ENCODE assay signal across 23 cellular contexts in genomic region chr10:77782328-77783061, GRCh38.
DNase-seq lines count a peak whose midpoint lies in the region; ATAC-seq, FAIRE-seq and TF ChIP-seq lines count a peak whose summit lies in the region.
"Had no signal": no experiment of that assay in that cellular context is flagged by ENCODE, and none has a peak within 500 bp of the region (broad histone marks: within the 10 kb centered on the region; RNA-seq: fewer than 3 reads in every experiment).

No MANE protein-coding gene starts in this region.

- H3K36me3 Mint-ChIP-seq in astrocyte (ENCODE audit: low read depth, unreplicated experiment) (peaks cover 47% of the 10 kb centered on the region), progenitor cell of endocrine pancreas (ENCODE audit: insufficient read depth) (peaks cover 46% of the 10 kb centered on the region)
- H3K36me3 Mint-ChIP-seq: CD4-positive, CD25-positive, alpha-beta regulatory T cell had no signal

- H3K4me3 Mint-ChIP-seq in astrocyte (ENCODE audit: unreplicated experiment): no peak overlapping the region
- no peak overlapping the region for H3K4me3 Mint-ChIP-seq in progenitor cell of endocrine pancreas (ENCODE audit: low read depth)
- H3K4me3 Mint-ChIP-seq: CD4-positive, CD25-positive, alpha-beta regulatory T cell had no signal

- H3K9me3 Mint-ChIP-seq in astrocyte (ENCODE audit: unreplicated experiment) (peaks cover 6% of the 10 kb centered on the region), progenitor cell of endocrine pancreas (ENCODE audit: low read depth) (peaks cover 5% of the 10 kb centered on the region)

- H3K27me3 ChIP-seq in astrocyte (ENCODE audit: insufficient read depth, low read length): no peaks in the 10 kb centered on the region
- H3K27me3 ChIP-seq in foreskin keratinocyte: no peaks in the 10 kb centered on the region
- H3K27me3 ChIP-seq in H7 (ENCODE audit: control insufficient read depth, insufficient read depth, low read length): no peaks in the 10 kb centered on the region
- H3K27me3 ChIP-seq: BE2C had no signal

- H3K9me3 ChIP-seq in astrocyte (ENCODE audit: insufficient read depth, low read depth, low read length): peaks cover 2% of the 10 kb centered on the region
- H3K9me3 ChIP-seq: BE2C had no signal

- no peak overlapping the region for H3K27ac ChIP-seq in astrocyte (ENCODE audit: low read depth, low read length)
- no peak overlapping the region for H3K27ac ChIP-seq in foreskin keratinocyte
- H3K27ac ChIP-seq: PC-9, RWPE1 had no signal

- TF ChIP-seq POLR2A in GM12892 (IDR thresholded peaks at IDR 0.05; ENCODE audit: low read depth, low read length): no peak

- H3K4me1 ChIP-seq in astrocyte (ENCODE audit: insufficient read depth, low read length) (peaks cover 18% of the 10 kb centered on the region), foreskin keratinocyte (no peaks in the 10 kb centered on the region)
- H3K4me1 ChIP-seq: BE2C had no signal

- FAIRE-seq in GM12892 (lab: Jason Lieb, UNC) (peak; percentile 33), astrocyte (lab: Jason Lieb, UNC) (peak; percentile 5)
- FAIRE-seq: A204.1, H1 had no signal

- H3K4me2 ChIP-seq in astrocyte (ENCODE audit: low read length): no peak overlapping the region
- H3K4me2 ChIP-seq: PC-9 had no signal

- H3K4me1 Mint-ChIP-seq in astrocyte (ENCODE audit: low read depth, unreplicated experiment): peaks cover 19% of the 10 kb centered on the region
- H3K4me1 Mint-ChIP-seq in progenitor cell of endocrine pancreas (ENCODE audit: low read depth): no peaks in the 10 kb centered on the region
- H3K4me1 Mint-ChIP-seq: CD4-positive, CD25-positive, alpha-beta regulatory T cell had no signal

- H3K79me2 ChIP-seq in astrocyte (ENCODE audit: insufficient read depth, low read length): no peaks in the 10 kb centered on the region

- H3K36me3 ChIP-seq in astrocyte (ENCODE audit: insufficient read depth, low read length) (peaks cover 3% of the 10 kb centered on the region), H7 (replicated peaks; ENCODE audit: control insufficient read depth, insufficient read depth, low read length) (peaks cover 8% of the 10 kb centered on the region)
- H3K36me3 ChIP-seq: BE2C had no signal

- DNase-seq in GM12892 (ENCODE audit: insufficient read length): no peak
- DNase-seq in astrocyte (ENCODE audit: low read depth): no peak
- DNase-seq in foreskin keratinocyte: peak; percentile 21 to 62
- DNase-seq in progenitor cell of endocrine pancreas (ENCODE audit: low spot score, unreplicated experiment): no peak
- no peak for DNase-seq in NCI-H1417 treated with DMSO at 0.1 percent for 48 hours (lab: John Stamatoyannopoulos, UW)
- DNase-seq in H7: no peak
- DNase-seq: BE2C; CD4-positive, CD25-positive, alpha-beta regulatory T cell; EL; GF-D8; IMR-90; NCI-H1105; NCI-H2029 treated with DMSO at 0.1 percent for 48 hours; NCI-H226; NCI-H510A treated with DMSO at 0.1 percent for 48 hours; NCI-H748 treated with DMSO at 0.1 percent for 48 hours; PC-9; SHP77 treated with DMSO at 0.1 percent for 48 hours had no signal

- H3K4me3 ChIP-seq in astrocyte (ENCODE audit: insufficient read depth, low read depth, low read length): no peak overlapping the region
- no peak overlapping the region for H3K4me3 ChIP-seq in H7 (ENCODE audit: insufficient read depth, low read depth, low read length)
- H3K4me3 ChIP-seq: PC-9 had no signal

- H3K27ac Mint-ChIP-seq in astrocyte (ENCODE audit: unreplicated experiment) (no peak overlapping the region), progenitor cell of endocrine pancreas (peak overlapping the region; percentile 41)
- H3K27ac Mint-ChIP-seq: CD4-positive, CD25-positive, alpha-beta regulatory T cell had no signal

- no peak overlapping the region for H2AFZ ChIP-seq in astrocyte (ENCODE audit: low read depth, low read length)
- H2AFZ ChIP-seq: PC-9 had no signal

- H3K9ac ChIP-seq in astrocyte (ENCODE audit: low read length): no peak overlapping the region

- ATAC-seq in foreskin keratinocyte: peak; percentile 86
- ATAC-seq in HG03175 (IDR thresholded peaks at IDR 0.05; ENCODE audit: unreplicated experiment): no peak
- ATAC-seq in HG02885 (IDR thresholded peaks at IDR 0.05; ENCODE audit: poor library complexity, unreplicated experiment): no peak

- TF ChIP-seq CTCF in astrocyte (IDR thresholded peaks at IDR 0.05; ENCODE audit: insufficient read depth, low read depth, low read length) (no peak), foreskin keratinocyte (conservative IDR thresholded peaks at IDR 0.05) (no peak), progenitor cell of endocrine pancreas (IDR thresholded peaks at IDR 0.05; ENCODE audit: unreplicated experiment) (no peak)

- H4K20me1 ChIP-seq in astrocyte (ENCODE audit: insufficient read depth, low read length): peaks cover 4% of the 10 kb centered on the region

- no peaks in the 10 kb centered on the region for H3K27me3 Mint-ChIP-seq in astrocyte (ENCODE audit: low read depth, unreplicated experiment)
- H3K27me3 Mint-ChIP-seq in progenitor cell of endocrine pancreas: no peaks in the 10 kb centered on the region

Comparison
In these comparisons a context has a peak if more than half of its experiments do, and no peak if none do; other contexts are left out.
1. DNase-seq: peak in foreskin keratinocyte (2 of 2); none in GM12892 (single experiment), astrocyte (single experiment), progenitor cell of endocrine pancreas (single experiment), NCI-H1417 treated with DMSO at 0.1 percent for 48 hours (single experiment) and H7 (single experiment).